8 cellular contexts compared by ENCODE assay signal in the genomic region with DNA sequence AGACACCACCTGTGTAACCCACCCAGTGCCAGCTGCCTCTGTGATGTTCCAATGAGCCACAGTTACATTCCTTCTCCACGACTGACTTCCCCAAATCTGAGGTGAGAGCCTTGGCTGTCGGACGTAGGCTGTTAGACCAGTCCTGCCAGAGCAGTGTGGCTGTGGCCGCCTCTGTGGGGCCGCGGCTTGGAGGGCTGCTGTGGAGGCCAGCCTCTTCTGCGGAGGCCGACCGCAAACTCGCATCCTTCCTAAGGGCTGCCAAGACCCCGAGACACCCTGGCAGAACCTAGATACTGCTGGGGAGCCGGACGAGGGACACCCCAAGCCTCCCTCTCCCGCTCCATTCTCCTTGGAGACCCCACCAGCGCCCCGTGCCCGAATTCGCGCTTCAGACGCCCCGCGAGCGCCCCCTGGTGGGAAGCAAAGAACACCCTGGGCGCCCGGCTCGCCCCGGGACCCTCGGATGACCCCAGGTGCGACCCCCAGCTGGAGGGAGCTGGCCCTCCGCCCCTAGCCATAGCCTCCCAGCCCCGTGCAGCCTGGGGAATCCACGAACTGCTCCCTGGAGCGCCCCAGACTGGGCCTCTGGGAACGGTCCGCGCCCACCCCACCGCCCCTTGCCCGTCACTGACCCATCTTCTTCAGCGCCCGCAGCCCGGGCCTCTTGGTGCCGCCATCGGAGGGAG. TPM values are rescaled to one million over a fixed set of nuclear protein-coding genes. Genes with fewer than 3 reads are reported as not detected.
DNase-seq lines count a peak whose midpoint lies in the region; ATAC-seq, FAIRE-seq and TF ChIP-seq lines count a peak whose summit lies in the region.

No MANE protein-coding gene starts in this region.

- peak; percentile 97 for TF ChIP-seq CTCF in RWPE2 (IDR thresholded peaks at IDR 0.05; ENCODE audit: poor library complexity, severe bottlenecking)

- H3K36me3 ChIP-seq in RWPE2 (ENCODE audit: low read depth) = peaks cover 7% of the 10 kb centered on the region

- ATAC-seq in RWPE2 (ENCODE audit: low read depth) (no peak), GM19463 (IDR thresholded peaks at IDR 0.05; ENCODE audit: unreplicated experiment) (no peak)

- H3K27me3 ChIP-seq in RWPE2 (ENCODE audit: insufficient read depth, poor library complexity, severe bottlenecking) = no peaks in the 10 kb centered on the region

- DNase-seq in NCI-H510A (lab: John Stamatoyannopoulos, UW) (peak; percentile 27), NCI-H510A treated with DMSO at 0.1 percent for 48 hours (lab: John Stamatoyannopoulos, UW) (no peak), RWPE2 (ENCODE audit: low spot score) (no peak), astrocyte of the hippocampus (ENCODE audit: low read depth, low spot score) (peak; percentile 69), iPS-NIHi11 (ENCODE audit: low spot score) (peak; percentile 86), frontal cortex (ENCODE audit: low spot score in 2 of 2) (no peak)
- peak; percentile 22 to 47 for DNase-seq in stimulated activated CD4-positive, alpha-beta T cell treated with anti-CD3 and anti-CD28 coated beads, Interleukin-15, amount 100 ng/mL, for 1 hour (ENCODE audit: low read depth in 1 of 2, low spot score in 1 of 2)

- H3K9me3 ChIP-seq in RWPE2 (ENCODE audit: severe bottlenecking) = no peaks in the 10 kb centered on the region

- peaks cover 38% of the 10 kb centered on the region for H3K4me1 ChIP-seq in RWPE2 (ENCODE audit: insufficient read depth, poor library complexity, severe bottlenecking)

- peak overlapping the region; percentile 97 for H3K4me3 ChIP-seq in RWPE2 (ENCODE audit: severe bottlenecking)

- peak overlapping the region; percentile 95 for H3K27ac ChIP-seq in RWPE2 (ENCODE audit: poor library complexity, severe bottlenecking)

- FAIRE-seq in frontal cortex (lab: Jason Lieb, UNC) = no peak

RNA-seq across cellular contexts. Expression of gene PLCD3, which starts 0.6 kb away (rescaled TPM):
- 0.82 TPM for total RNA-seq in frontal cortex

RNA-seq across cellular contexts. Expression of gene ACBD4, which starts 3.7 kb away (rescaled TPM):
- 2.4 TPM for total RNA-seq in frontal cortex

RNA-seq across cellular contexts. Expression of gene HEXIM1, which starts 16.5 kb away (rescaled TPM):
- total RNA-seq in frontal cortex = 8.6 TPM

RNA-seq across cellular contexts. Expression of gene HEXIM2, which starts 29.9 kb away (rescaled TPM):
- total RNA-seq in frontal cortex = 8.2 TPM

Comparison
In these comparisons a context has a peak if more than half of its experiments do, and no peak if none do; other contexts are left out.
1. DNase-seq: peak in NCI-H510A (single experiment), astrocyte of the hippocampus (single experiment), iPS-NIHi11 (single experiment) and stimulated activated CD4-positive, alpha-beta T cell treated with anti-CD3 and anti-CD28 coated beads, Interleukin-15, amount 100 ng/mL, for 1 hour (2 of 2); none in NCI-H510A treated with DMSO at 0.1 percent for 48 hours (single experiment), RWPE2 (single experiment) and frontal cortex (0 of 2).